1 cellular context compared by ENCODE assay signal in the genomic region with DNA sequence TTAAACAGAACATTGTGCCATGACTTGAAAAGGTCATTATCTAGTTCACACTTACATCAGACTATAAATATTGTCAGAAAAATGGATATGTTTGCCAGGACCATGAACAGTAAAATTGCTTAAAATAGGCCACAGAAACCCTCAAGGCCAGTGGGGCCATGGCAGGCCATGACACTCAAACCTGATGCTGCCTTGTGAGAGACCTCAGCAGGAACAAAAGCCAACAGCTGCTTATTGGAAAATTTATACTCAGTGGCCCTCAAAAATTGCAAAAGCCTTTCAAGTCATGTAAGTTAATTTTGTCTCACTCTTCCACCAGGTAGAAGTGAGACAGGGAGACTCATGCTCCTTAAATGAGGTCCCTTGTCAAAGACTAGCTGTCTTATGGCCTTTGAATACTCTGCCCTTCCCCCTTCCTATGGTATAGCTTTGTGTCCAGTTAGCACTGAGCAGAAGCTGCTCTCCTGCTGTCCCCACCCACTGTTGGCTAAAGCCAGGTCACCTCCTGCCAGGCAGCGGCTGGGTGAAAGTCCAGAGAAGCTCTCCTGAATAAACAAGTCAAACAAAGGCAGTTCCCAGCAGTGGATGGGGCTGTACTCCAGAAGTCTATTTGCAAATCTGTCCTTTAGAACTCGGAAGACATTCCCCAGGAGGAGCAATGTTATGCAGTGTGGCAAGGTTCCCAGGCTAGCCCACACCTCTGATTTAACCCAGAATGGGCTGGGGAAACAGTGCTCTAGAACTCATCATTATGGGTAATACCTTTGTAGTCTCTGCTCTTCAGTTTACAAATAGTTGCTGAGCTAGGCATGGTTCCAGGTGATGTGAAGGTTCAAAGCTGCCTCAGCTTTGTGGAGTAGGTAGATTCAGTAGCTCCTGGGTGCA.
TF ChIP-seq lines count a peak whose summit lies in the region.

No MANE protein-coding gene starts in this region.

TF ChIP-seq in HepG2, 621 proteins besides CTCF, POLR2A, EP300 and RAD21 (continued from another document):
- TF ChIP-seq GTF3A (CRISPR knock-in tag; conservative IDR thresholded peaks at IDR 0.05) = no peak
- TF ChIP-seq ZNF512 (CRISPR knock-in tag; IDR thresholded peaks at IDR 0.05) = no peak
- TF ChIP-seq HNF4G (IDR thresholded peaks at IDR 0.05; ENCODE audit: borderline replicate concordance, low read depth, low read length) = peak; percentile 97
- peak; percentile 93 for TF ChIP-seq HNF4G (CRISPR knock-in tag; IDR thresholded peaks at IDR 0.05; ENCODE audit: borderline replicate concordance, low read depth)
- TF ChIP-seq HOXA9 (CRISPR knock-in tag; IDR thresholded peaks at IDR 0.05; ENCODE audit: borderline replicate concordance) = no peak
- 0 out of 2 replicates have a peak, but pooled peaks have one; percentile 44 for TF ChIP-seq HMG20B (CRISPR knock-in tag; conservative IDR thresholded peaks at IDR 0.05)
- TF ChIP-seq ZNF510 (CRISPR knock-in tag; IDR thresholded peaks at IDR 0.05; ENCODE audit: low read depth) = no peak
- peak; percentile 34 for TF ChIP-seq SMC3 (IDR thresholded peaks at IDR 0.05; ENCODE audit: low read length)
- TF ChIP-seq CSRNP1 (CRISPR knock-in tag; IDR thresholded peaks at IDR 0.05) = no peak
- TF ChIP-seq, protein P1, sequence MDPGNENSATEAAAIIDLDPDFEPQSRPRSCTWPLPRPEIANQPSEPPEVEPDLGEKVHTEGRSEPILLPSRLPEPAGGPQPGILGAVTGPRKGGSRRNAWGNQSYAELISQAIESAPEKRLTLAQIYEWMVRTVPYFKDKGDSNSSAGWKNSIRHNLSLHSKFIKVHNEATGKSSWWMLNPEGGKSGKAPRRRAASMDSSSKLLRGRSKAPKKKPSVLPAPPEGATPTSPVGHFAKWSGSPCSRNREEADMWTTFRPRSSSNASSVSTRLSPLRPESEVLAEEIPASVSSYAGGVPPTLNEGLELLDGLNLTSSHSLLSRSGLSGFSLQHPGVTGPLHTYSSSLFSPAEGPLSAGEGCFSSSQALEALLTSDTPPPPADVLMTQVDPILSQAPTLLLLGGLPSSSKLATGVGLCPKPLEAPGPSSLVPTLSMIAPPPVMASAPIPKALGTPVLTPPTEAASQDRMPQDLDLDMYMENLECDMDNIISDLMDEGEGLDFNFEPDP (CRISPR knock-in tag; conservative IDR thresholded peaks at IDR 0.05) = no peak
- TF ChIP-seq THYN1 (CRISPR knock-in tag; IDR thresholded peaks at IDR 0.05; ENCODE audit: borderline replicate concordance, low read depth) = no peak
- peak; percentile 87 for TF ChIP-seq SP5 (CRISPR knock-in tag; IDR thresholded peaks at IDR 0.05; ENCODE audit: borderline replicate concordance, low read depth)
- peak; percentile 65; the same call in 1 of the 3 replicates for TF ChIP-seq MXI1 (IDR thresholded peaks at IDR 0.05; ENCODE audit: borderline replicate concordance, low read depth, low read length)
- no peak for TF ChIP-seq TCF12 (IDR thresholded peaks at IDR 0.05)
- TF ChIP-seq TCF12 (CRISPR knock-in tag; IDR thresholded peaks at IDR 0.05) = 0 out of 2 replicates have a peak, but pooled peaks have one; percentile 82
- TF ChIP-seq, protein P2, sequence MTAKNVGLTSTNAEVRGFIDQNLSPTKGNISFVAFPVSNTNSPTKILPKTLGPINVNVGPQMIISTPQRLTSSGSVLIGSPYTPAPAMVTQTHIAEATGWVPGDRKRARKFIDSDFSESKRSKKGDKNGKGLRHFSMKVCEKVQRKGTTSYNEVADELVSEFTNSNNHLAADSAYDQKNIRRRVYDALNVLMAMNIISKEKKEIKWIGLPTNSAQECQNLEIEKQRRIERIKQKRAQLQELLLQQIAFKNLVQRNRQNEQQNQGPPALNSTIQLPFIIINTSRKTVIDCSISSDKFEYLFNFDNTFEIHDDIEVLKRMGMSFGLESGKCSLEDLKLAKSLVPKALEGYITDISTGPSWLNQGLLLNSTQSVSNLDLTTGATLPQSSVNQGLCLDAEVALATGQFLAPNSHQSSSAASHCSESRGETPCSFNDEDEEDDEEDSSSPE (CRISPR knock-in tag; IDR thresholded peaks at IDR 0.05) = no peak
- TF ChIP-seq, protein P3, sequence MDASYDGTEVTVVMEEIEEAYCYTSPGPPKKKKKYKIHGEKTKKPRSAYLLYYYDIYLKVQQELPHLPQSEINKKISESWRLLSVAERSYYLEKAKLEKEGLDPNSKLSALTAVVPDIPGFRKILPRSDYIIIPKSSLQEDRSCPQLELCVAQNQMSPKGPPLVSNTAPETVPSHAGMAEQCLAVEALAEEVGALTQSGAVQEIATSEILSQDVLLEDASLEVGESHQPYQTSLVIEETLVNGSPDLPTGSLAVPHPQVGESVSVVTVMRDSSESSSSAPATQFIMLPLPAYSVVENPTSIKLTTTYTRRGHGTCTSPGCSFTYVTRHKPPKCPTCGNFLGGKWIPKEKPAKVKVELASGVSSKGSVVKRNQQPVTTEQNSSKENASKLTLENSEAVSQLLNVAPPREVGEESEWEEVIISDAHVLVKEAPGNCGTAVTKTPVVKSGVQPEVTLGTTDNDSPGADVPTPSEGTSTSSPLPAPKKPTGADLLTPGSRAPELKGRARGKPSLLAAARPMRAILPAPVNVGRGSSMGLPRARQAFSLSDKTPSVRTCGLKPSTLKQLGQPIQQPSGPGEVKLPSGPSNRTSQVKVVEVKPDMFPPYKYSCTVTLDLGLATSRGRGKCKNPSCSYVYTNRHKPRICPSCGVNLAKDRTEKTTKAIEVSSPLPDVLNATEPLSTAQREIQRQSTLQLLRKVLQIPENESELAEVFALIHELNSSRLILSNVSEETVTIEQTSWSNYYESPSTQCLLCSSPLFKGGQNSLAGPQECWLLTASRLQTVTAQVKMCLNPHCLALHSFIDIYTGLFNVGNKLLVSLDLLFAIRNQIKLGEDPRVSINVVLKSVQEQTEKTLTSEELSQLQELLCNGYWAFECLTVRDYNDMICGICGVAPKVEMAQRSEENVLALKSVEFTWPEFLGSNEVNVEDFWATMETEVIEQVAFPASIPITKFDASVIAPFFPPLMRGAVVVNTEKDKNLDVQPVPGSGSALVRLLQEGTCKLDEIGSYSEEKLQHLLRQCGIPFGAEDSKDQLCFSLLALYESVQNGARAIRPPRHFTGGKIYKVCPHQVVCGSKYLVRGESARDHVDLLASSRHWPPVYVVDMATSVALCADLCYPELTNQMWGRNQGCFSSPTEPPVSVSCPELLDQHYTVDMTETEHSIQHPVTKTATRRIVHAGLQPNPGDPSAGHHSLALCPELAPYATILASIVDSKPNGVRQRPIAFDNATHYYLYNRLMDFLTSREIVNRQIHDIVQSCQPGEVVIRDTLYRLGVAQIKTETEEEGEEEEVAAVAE (CRISPR knock-in tag; IDR thresholded peaks at IDR 0.05; ENCODE audit: borderline replicate concordance) = peak; percentile 71; the same call in 1 of the 2 replicates
- TF ChIP-seq FOXK2 (IDR thresholded peaks at IDR 0.05) = no peak; the same call in 1 of the 2 replicates
- no peak for TF ChIP-seq ZSCAN29 (CRISPR knock-in tag; conservative IDR thresholded peaks at IDR 0.05)
- TF ChIP-seq ZFY (CRISPR knock-in tag; IDR thresholded peaks at IDR 0.05) = peak; percentile 47
- TF ChIP-seq ZNF101 (CRISPR knock-in tag; IDR thresholded peaks at IDR 0.05; ENCODE audit: borderline replicate concordance, low read depth) = no peak
- no peak for TF ChIP-seq E2F1 (CRISPR knock-in tag; IDR thresholded peaks at IDR 0.05)
